In the genomic region with DNA sequence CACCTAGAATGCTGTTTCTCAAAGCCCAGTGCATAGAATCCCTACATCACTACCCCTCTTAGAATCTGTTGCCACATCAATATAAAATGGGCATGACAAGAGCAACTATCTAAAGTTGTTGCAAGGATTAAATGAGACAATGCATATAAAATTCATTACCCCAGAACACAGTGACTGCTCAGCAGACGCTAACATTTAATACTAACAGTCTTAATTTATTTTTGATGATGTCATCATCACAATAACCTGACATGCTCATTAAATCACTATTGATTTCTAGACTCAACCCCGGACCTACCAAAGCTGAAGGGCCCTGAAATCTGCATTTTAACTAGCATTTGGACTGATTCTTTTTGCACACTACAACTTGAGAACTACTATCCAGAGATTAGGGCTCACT, we compare ENCODE assay signal across 1 cellular context.
TF ChIP-seq lines count a peak whose summit lies in the region.

No MANE protein-coding gene starts in this region.

TF ChIP-seq in IMR-90, 13 proteins besides CTCF, POLR2A, EP300 and RAD21:
- peak; percentile 19; the same call in 1 of the 2 replicates for TF ChIP-seq MAFK (IDR thresholded peaks at IDR 0.05; ENCODE audit: low read depth, low read length)
- TF ChIP-seq RFX5 (IDR thresholded peaks at IDR 0.05; ENCODE audit: low read depth, low read length), result no peak
